25 cellular contexts compared by ENCODE assay signal in the genomic region with DNA sequence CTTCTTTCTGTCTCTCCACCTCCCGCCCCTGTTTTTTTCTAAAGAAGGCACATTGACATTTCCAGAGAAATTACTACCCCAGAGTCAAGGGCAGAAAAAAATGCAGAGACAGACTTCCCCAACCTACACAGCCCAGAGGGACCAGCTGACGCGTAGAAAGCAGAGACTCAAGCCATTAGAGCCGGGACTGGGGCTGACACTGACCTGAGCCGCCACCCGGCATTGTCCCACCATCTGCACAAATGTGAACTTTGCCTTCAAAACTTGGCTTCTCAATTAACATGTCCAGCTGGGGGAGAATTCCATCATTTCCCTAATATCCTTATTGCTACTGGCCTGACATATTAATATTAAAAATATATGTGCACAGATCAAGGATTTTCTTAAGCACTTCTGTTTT.
"Had no signal": no experiment of that assay in that cellular context is flagged by ENCODE, and none has a peak within 500 bp of the region (broad histone marks: within the 10 kb centered on the region; RNA-seq: fewer than 3 reads in every experiment).

No MANE protein-coding gene starts in this region.

- H3K27me3 Mint-ChIP-seq: naive B cell had no signal

- H3K4me1 ChIP-seq: esophagus squamous epithelium, gastrocnemius medialis, heart left ventricle, left lung, lower lobe of right lung had no signal

- H3K27me3 ChIP-seq: esophagus squamous epithelium, gastrocnemius medialis, hepatocyte, left lung had no signal

- H3K27ac Mint-ChIP-seq: immature natural killer cell, mesothelial cell of epicardium, naive B cell had no signal

- H3K9me3 Mint-ChIP-seq: immature natural killer cell, mesothelial cell of epicardium had no signal

- H3K9me3 ChIP-seq: esophagus squamous epithelium, gastrocnemius medialis, heart left ventricle, left lung, lower lobe of right lung, mucosa of descending colon had no signal

- H3K4me3 ChIP-seq: coronary artery, dorsolateral prefrontal cortex, esophagus squamous epithelium, gastrocnemius medialis, heart left ventricle, hepatocyte, left lung, lower lobe of right lung, mucosa of descending colon had no signal

- H3K36me3 Mint-ChIP-seq: immature natural killer cell, mesothelial cell of epicardium, naive B cell had no signal

- H3K36me3 ChIP-seq: esophagus squamous epithelium, gastrocnemius medialis, heart left ventricle, left lung, lower lobe of right lung had no signal

- H3K4me3 Mint-ChIP-seq: immature natural killer cell, mesothelial cell of epicardium had no signal

- H3K4me1 Mint-ChIP-seq: immature natural killer cell, mesothelial cell of epicardium, naive B cell had no signal

- DNase-seq: dermis blood vessel endothelial cell; dorsolateral prefrontal cortex; effector CD4-positive, alpha-beta T cell; effector memory CD4-positive, alpha-beta T cell; esophagus squamous epithelium; foreskin fibroblast; foreskin melanocyte; gastrocnemius medialis; heart left ventricle; hypothalamus; immature natural killer cell; islet precursor cell; kidney; kidney glomerular epithelial cell; left colon; left lung; left ventricle myocardium superior; lower lobe of right lung; mesenchymal stem cell; mucosa of descending colon; naive B cell had no signal

- ATAC-seq: esophagus mucosa, gastrocnemius medialis, heart left ventricle, left colon, left lung, left ventricle myocardium superior, lower lobe of right lung, mucosa of descending colon had no signal
